In genomic region chr4:139668036-139668435, GRCh38 we compare ENCODE assay signal across 25 cellular contexts. TPM values are rescaled to one million over a fixed set of nuclear protein-coding genes. Genes with fewer than 3 reads are reported as not detected.
DNase-seq lines count a peak whose midpoint lies in the region; TF ChIP-seq lines count a peak whose summit lies in the region.
"Had no signal": no experiment of that assay in that cellular context is flagged by ENCODE, and none has a peak within 500 bp of the region (broad histone marks: within the 10 kb centered on the region; RNA-seq: fewer than 3 reads in every experiment).

No MANE protein-coding gene starts in this region.

- no peaks in the 10 kb centered on the region for H3K9me2 ChIP-seq in PC-9 (ENCODE audit: insufficient read depth)

- H3K27ac Mint-ChIP-seq in Calu3 (ENCODE audit: unreplicated experiment) = no peak overlapping the region
- peak overlapping the region; percentile 96 for H3K27ac Mint-ChIP-seq in progenitor cell of endocrine pancreas
- H3K27ac Mint-ChIP-seq: T-helper 1 cell treated with Interleukin-12 subunit alpha and Interleukin-12 subunit beta and Interleukin-4 antibody, amounts not matched to agents 30 μg/mL and 1 μg/mL, for 36 hours had no signal

- no peak overlapping the region for H2BK5ac ChIP-seq in trophoblast cell (ENCODE audit: low read depth, low read length, poor library complexity)

- H3F3A ChIP-seq in PC-9 (ENCODE audit: insufficient read depth, low read depth) = peaks cover 24% of the 10 kb centered on the region

- H3K4me1 Mint-ChIP-seq in Calu3 (ENCODE audit: low read depth, unreplicated experiment) = peaks cover 28% of the 10 kb centered on the region
- peaks cover 70% of the 10 kb centered on the region for H3K4me1 Mint-ChIP-seq in progenitor cell of endocrine pancreas (ENCODE audit: low read depth)

- H2AK5ac ChIP-seq in trophoblast cell (ENCODE audit: low read length) = no peak overlapping the region

- 50 to 65% methylated on average over 2 of the region's 2 CpGs for WGBS in esophagus squamous epithelium, 2 donors
- no CpG with 5 or more reads among the region's 2 CpGs for WGBS in trophoblast cell (ENCODE audit: extremely low coverage, insufficient coverage, insufficient read length)

- no peaks in the 10 kb centered on the region for H4K20me1 ChIP-seq in PC-9 (ENCODE audit: insufficient read depth)

- H3K79me2 ChIP-seq in PC-9 (ENCODE audit: low read depth) (peaks cover 48% of the 10 kb centered on the region), trophoblast cell (ENCODE audit: control insufficient read depth, insufficient read depth, low read length, poor library complexity) (peaks cover 4% of the 10 kb centered on the region)

- H4K8ac ChIP-seq in trophoblast cell (ENCODE audit: low read depth, low read length) = no peak overlapping the region

- no TSS peak for BruUV-seq in Calu3 (replicated peaks; lab: Mats Ljungman, UMichigan)
- BruUV-seq in PC-9 (replicated peaks; lab: Mats Ljungman, UMichigan) = no TSS peak

- CTCF ChIA-PET in Calu3 (lab: Charles Lee) (no interaction called here), PC-9 (lab: Charles Lee) (no interaction called here)

- TF ChIP-seq POLR2A in esophagus squamous epithelium (IDR thresholded peaks at IDR 0.05) = no peak

- no peak overlapping the region for H2BK12ac ChIP-seq in trophoblast cell (ENCODE audit: low read length)

- no peak overlapping the region for H2AFZ ChIP-seq in PC-9
- no peak overlapping the region for H2AFZ ChIP-seq in trophoblast cell (ENCODE audit: insufficient read depth, low read length, poor library complexity)

- no peak overlapping the region for H4K12ac ChIP-seq in trophoblast cell (ENCODE audit: low read depth, low read length)

- H3K18ac ChIP-seq in trophoblast cell (ENCODE audit: low read length) = no peak overlapping the region

- no peak overlapping the region for H3K4me3 ChIP-seq in PC-9
- peak overlapping the region in 3 of 4 donors; percentile 57 to 83 (median 58) for H3K4me3 ChIP-seq in esophagus squamous epithelium
- no peak overlapping the region for H3K4me3 ChIP-seq in trophoblast cell (ENCODE audit: low read depth, low read length)
- H3K4me3 ChIP-seq in BE2C (ENCODE audit: low read depth, low read length) = no peak overlapping the region
- H3K4me3 ChIP-seq: lung, MG63, SK-N-MC had no signal

- peak overlapping the region; percentile 87; the same call in 1 of the 2 replicates for H3K4me2 ChIP-seq in PC-9
- no peak overlapping the region for H3K4me2 ChIP-seq in trophoblast cell (ENCODE audit: low read length)

- H3K36me3 Mint-ChIP-seq in Calu3 (ENCODE audit: insufficient read depth, unreplicated experiment) = peaks cover 20% of the 10 kb centered on the region
- H3K36me3 Mint-ChIP-seq in progenitor cell of endocrine pancreas (ENCODE audit: insufficient read depth) = peaks cover 10% of the 10 kb centered on the region
- H3K36me3 Mint-ChIP-seq: IgD-negative memory B cell had no signal

- no peak overlapping the region for H4K91ac ChIP-seq in trophoblast cell (ENCODE audit: low read depth, low read length)

- intact Hi-C loops in Calu3 (cut with micrococcal nuclease; ENCODE audit: unreplicated experiment) (no loop called here), PC-9 (cut with micrococcal nuclease; ENCODE audit: unreplicated experiment) (no loop called here), esophagus squamous epithelium (cut with DNase I) (no loop called here)

- H3K27me3 ChIP-seq in PC-9 (ENCODE audit: insufficient read depth, low read depth) (no peaks in the 10 kb centered on the region), esophagus squamous epithelium (no peaks in the 10 kb centered on the region), trophoblast cell (ENCODE audit: insufficient read depth, low read length) (no peaks in the 10 kb centered on the region), BE2C (no peaks in the 10 kb centered on the region)
- H3K27me3 ChIP-seq: breast epithelium, MG63 had no signal

- H2BK120ac ChIP-seq in trophoblast cell (ENCODE audit: insufficient read depth, low read length, poor library complexity) = no peak overlapping the region

- H3K4me3 Mint-ChIP-seq in Calu3 (ENCODE audit: low read depth, unreplicated experiment) (peak overlapping the region; percentile 75), progenitor cell of endocrine pancreas (ENCODE audit: low read depth) (peak overlapping the region; percentile 75)
- H3K4me3 Mint-ChIP-seq: activated T-cell treated with anti-CD3 and anti-CD28 coated beads, Interleukin-2, amount 50 U/mL, for 4 hours; IgD-negative memory B cell; T-helper 1 cell treated with Interleukin-12 subunit alpha and Interleukin-12 subunit beta and Interleukin-4 antibody, amounts not matched to agents 30 μg/mL and 1 μg/mL, for 36 hours had no signal

- H3K4ac ChIP-seq in trophoblast cell (ENCODE audit: low read depth, low read length) = no peak overlapping the region

- H3K14ac ChIP-seq in trophoblast cell (ENCODE audit: low read length) = no peak overlapping the region

- H3K9me3 Mint-ChIP-seq in Calu3 (ENCODE audit: low read depth, unreplicated experiment) = no peaks in the 10 kb centered on the region
- no peaks in the 10 kb centered on the region for H3K9me3 Mint-ChIP-seq in progenitor cell of endocrine pancreas (ENCODE audit: low read depth)
- H3K9me3 Mint-ChIP-seq: activated T-cell treated with anti-CD3 and anti-CD28 coated beads, Interleukin-2, amount 50 U/mL, for 4 hours; IgD-negative memory B cell; T-helper 1 cell treated with Interleukin-12 subunit alpha and Interleukin-12 subunit beta and Interleukin-4 antibody, amounts not matched to agents 30 μg/mL and 1 μg/mL, for 36 hours had no signal

- H3K27me3 Mint-ChIP-seq in Calu3 (ENCODE audit: unreplicated experiment) (no peaks in the 10 kb centered on the region), progenitor cell of endocrine pancreas (no peaks in the 10 kb centered on the region)

- H3K4me1 ChIP-seq in PC-9 (replicated peaks; ENCODE audit: insufficient read depth) = peaks cover 22% of the 10 kb centered on the region
- H3K4me1 ChIP-seq in esophagus squamous epithelium = peaks cover 16 to 86% (median 39%) of the 10 kb centered on the region in 3 donors
- H3K4me1 ChIP-seq in trophoblast cell (ENCODE audit: control insufficient read depth in 1 of 2, insufficient read depth in 2 of 2, low read length in 2 of 2) = peaks cover 17% of the 10 kb centered on the region in 2 experiments
- H3K4me1 ChIP-seq in BE2C = no peaks in the 10 kb centered on the region; the same call in 1 of the 2 replicates
- H3K4me1 ChIP-seq: breast epithelium had no signal

- H3K9me3 ChIP-seq in PC-9 (ENCODE audit: insufficient read depth, low read depth) (no peaks in the 10 kb centered on the region), esophagus squamous epithelium (no peaks in the 10 kb centered on the region), trophoblast cell (ENCODE audit: insufficient read depth, low read depth, low read length) (no peaks in the 10 kb centered on the region), BE2C (no peaks in the 10 kb centered on the region)
- H3K9me3 ChIP-seq: breast epithelium, MG63 had no signal

- TF ChIP-seq CTCF in Calu3 (IDR thresholded peaks at IDR 0.05; ENCODE audit: unreplicated experiment) = no peak
- TF ChIP-seq CTCF in PC-9 (conservative IDR thresholded peaks at IDR 0.05) = no peak
- no peak for TF ChIP-seq CTCF in esophagus squamous epithelium (IDR thresholded peaks at IDR 0.05)
- no peak for TF ChIP-seq CTCF in progenitor cell of endocrine pancreas (IDR thresholded peaks at IDR 0.05; ENCODE audit: unreplicated experiment)
- TF ChIP-seq CTCF in BE2C (IDR thresholded peaks at IDR 0.05; ENCODE audit: low read depth, low read length) = no peak

- H3K23ac ChIP-seq in trophoblast cell (ENCODE audit: low read length) = no peak overlapping the region

- H3K9ac ChIP-seq in trophoblast cell (ENCODE audit: low read length) = no peak overlapping the region

- POLR2A ChIA-PET in PC-9 (lab: Charles Lee; ENCODE audit: unreplicated experiment) = no interaction called here

- no peak for DNase-seq in Calu3
- DNase-seq in PC-9 = no peak
- no peak for DNase-seq in esophagus squamous epithelium (lab: John Stamatoyannopoulos, UW)
- DNase-seq in progenitor cell of endocrine pancreas (ENCODE audit: low spot score, unreplicated experiment) = no peak
- DNase-seq in NCI-H1930 (lab: John Stamatoyannopoulos, UW) = no peak
- DNase-seq in NCI-H2107 (lab: John Stamatoyannopoulos, UW) = no peak
- DNase-seq in trophoblast cell = no peak
- DNase-seq in BE2C = no peak
- DNase-seq: activated CD4-positive, alpha-beta T cell treated with anti-CD3 and anti-CD28 coated beads for 4 hours; activated naive CD4-positive, alpha-beta T cell treated with Interleukin-2 at 50 U/mL for 16 hours; activated T-cell treated with anti-CD3 and anti-CD28 coated beads, Interleukin-2, amount 50 U/mL, for 4 hours; C1 segment of cervical spinal cord; EL; kidney; MG63; NCI-H1417 treated with DMSO at 0.1 percent for 48 hours; NCI-H510A treated with DMSO at 0.1 percent for 48 hours; stimulated activated CD4-positive, alpha-beta T cell treated with anti-CD3 and anti-CD28 coated beads, Interleukin-12 subunit alpha, Interleukin-12 subunit beta, amount 100 ng/mL, for 4 hours; stimulated activated CD4-positive, alpha-beta T cell treated with anti-CD3 and anti-CD28 coated beads, Interleukin-4, amount 100 ng/mL, for 4 hours; stimulated activated naive CD4-positive, alpha-beta T cell treated with Interleukin-2 at 50 U/mL for 16 hours had no signal

- H3K36me3 ChIP-seq in PC-9 (ENCODE audit: low read depth) (no peaks in the 10 kb centered on the region), esophagus squamous epithelium (peaks cover 0 to 17% (median 0%) of the 10 kb centered on the region in 3 donors), trophoblast cell (ENCODE audit: control insufficient read depth in 1 of 2, insufficient read depth in 2 of 2, low read length in 2 of 2) (no peaks in the 10 kb centered on the region), BE2C (no peaks in the 10 kb centered on the region)
- H3K36me3 ChIP-seq: breast epithelium, MG63 had no signal

- peaks cover 22% of the 10 kb centered on the region for H3K79me1 ChIP-seq in trophoblast cell (ENCODE audit: low read length)

- H3K27ac ChIP-seq in PC-9 (no peak overlapping the region), esophagus squamous epithelium (peak overlapping the region in 3 of 4 donors; percentile 89 to 96 (median 93)), trophoblast cell (ENCODE audit: low read depth, low read length) (no peak overlapping the region)
- H3K27ac ChIP-seq: SK-N-MC had no signal

RNA-seq across cellular contexts. Expression of gene MGST2, which starts 2.4 kb away (rescaled TPM):
- total RNA-seq in Calu3 (2022) (31.9 and 33.7 TPM in 2 replicates), PC-9 (2021) (53.7 and 81.8 TPM in 2 replicates), esophagus squamous epithelium (100 to 1,000 TPM; 105 to 209 (median 158) TPM), progenitor cell of endocrine pancreas (62.5 and 66.1 TPM in 2 replicates)
- 53.9 and 57.1 TPM in 2 replicates for polyA plus RNA-seq in trophoblast cell (2013)
- 10.0 TPM for polyA plus RNA-seq in BE2C (2012; ENCODE audit: insufficient read depth, insufficient read length, low read depth)

Comparison
In these comparisons a context has a peak if more than half of its experiments do, and no peak if none do; other contexts are left out.
1. H3K27ac ChIP-seq: peak in esophagus squamous epithelium (3 of 4); none in PC-9 (single experiment) and trophoblast cell (single experiment).
2. H3K4me3 ChIP-seq: peak in esophagus squamous epithelium (3 of 4); none in PC-9 (single experiment), trophoblast cell (single experiment) and BE2C (single experiment).